17 cellular contexts compared by ENCODE assay signal in genomic region chr6:38302081-38302480, GRCh38.
DNase-seq lines count a peak whose midpoint lies in the region; ATAC-seq, FAIRE-seq and TF ChIP-seq lines count a peak whose summit lies in the region.
"Had no signal": no experiment of that assay in that cellular context is flagged by ENCODE, and none has a peak within 500 bp of the region (broad histone marks: within the 10 kb centered on the region; RNA-seq: fewer than 3 reads in every experiment).

No MANE protein-coding gene starts in this region.

- H3K4me2 ChIP-seq in mesenchymal stem cell (ENCODE audit: low read length, poor library complexity, severe bottlenecking) = no peak overlapping the region
- no peak overlapping the region for H3K4me2 ChIP-seq in MM.1S (ENCODE audit: low read depth, low read length)

- no peak overlapping the region for H2BK15ac ChIP-seq in mesenchymal stem cell (ENCODE audit: low read depth, poor library complexity, severe bottlenecking)

- no peaks in the 10 kb centered on the region for H4K20me1 ChIP-seq in MM.1S (ENCODE audit: insufficient read depth, low read length)

- no peak overlapping the region for H4K8ac ChIP-seq in mesenchymal stem cell (ENCODE audit: low read length)

- intact Hi-C loops in Right ventricle myocardium superior (cut with DNase I) = no loop called here

- no peak overlapping the region for H2AK5ac ChIP-seq in mesenchymal stem cell (ENCODE audit: low read length, severe bottlenecking)

- H3K27ac ChIP-seq in mesenchymal stem cell (ENCODE audit: low read length, poor library complexity, severe bottlenecking) = no peak overlapping the region
- H3K27ac ChIP-seq in MM.1S (ENCODE audit: low read length) = no peak overlapping the region
- H3K27ac ChIP-seq: RWPE1 had no signal

- DNase-seq in GM12891 (ENCODE audit: insufficient read length, low spot score) = no peak
- peak; percentile 12 for DNase-seq in LHCN-M2 (ENCODE audit: low read depth)
- DNase-seq in bronchial epithelial cell (ENCODE audit: low read depth) = peak; percentile 10
- DNase-seq in mesenchymal stem cell = peak; percentile 28
- DNase-seq in NOMO-1 (lab: John Stamatoyannopoulos, UW; ENCODE audit: unreplicated experiment in 2 of 2) = no peak
- no peak for DNase-seq in Right ventricle myocardium superior
- no peak for DNase-seq in H4 (ENCODE audit: low spot score)
- DNase-seq in MM.1S = no peak
- DNase-seq: 8988T, DMS79 treated with DMSO at 0.1 percent for 48 hours, GOT3, NCI-H1105 treated with DMSO at 0.1 percent for 48 hours, NCI-H1694 treated with DMSO at 0.1 percent for 48 hours, NCI-H2107, NCI-H510A treated with DMSO at 0.1 percent for 48 hours, NCI-H774 had no signal

- no peak overlapping the region for H3K18ac ChIP-seq in mesenchymal stem cell (ENCODE audit: low read depth in 1 of 2, low read length in 2 of 2)

- H2BK12ac ChIP-seq in mesenchymal stem cell (ENCODE audit: low read length in 2 of 2) = no peak overlapping the region

- H3K14ac ChIP-seq in mesenchymal stem cell (ENCODE audit: low read length in 2 of 2) = no peak overlapping the region

- no peak overlapping the region for H3K23ac ChIP-seq in mesenchymal stem cell (ENCODE audit: low read length in 2 of 2)

- no peaks in the 10 kb centered on the region for H3K4me1 ChIP-seq in mesenchymal stem cell (ENCODE audit: control insufficient read depth, insufficient read depth, low read depth, low read length)
- peaks cover 5% of the 10 kb centered on the region for H3K4me1 ChIP-seq in MM.1S (ENCODE audit: low read length)

- H3K36me3 ChIP-seq in bronchial epithelial cell (ENCODE audit: control insufficient read depth, insufficient read depth, low read length) = no peaks in the 10 kb centered on the region
- H3K36me3 ChIP-seq in mesenchymal stem cell (ENCODE audit: control insufficient read depth in 1 of 2, insufficient read depth in 2 of 2, low read depth in 1 of 2, low read length in 2 of 2) = no peaks in the 10 kb centered on the region
- no peaks in the 10 kb centered on the region for H3K36me3 ChIP-seq in MM.1S (replicated peaks; ENCODE audit: insufficient read depth, low read length)

- TF ChIP-seq CTCF in bronchial epithelial cell (IDR thresholded peaks at IDR 0.05; ENCODE audit: insufficient read depth, low read length, severe bottlenecking) (no peak), MM.1S (IDR thresholded peaks at IDR 0.05; ENCODE audit: low read length) (no peak)

- H2AFZ ChIP-seq in mesenchymal stem cell (ENCODE audit: low read depth, low read length) (no peak overlapping the region), MM.1S (ENCODE audit: low read length) (no peak overlapping the region)

- H3K79me2 ChIP-seq in MM.1S (ENCODE audit: low read length) = no peaks in the 10 kb centered on the region

- no peak overlapping the region for H3K4ac ChIP-seq in mesenchymal stem cell (ENCODE audit: low read depth in 1 of 2, low read length in 2 of 2)

- no peaks in the 10 kb centered on the region for H3K79me1 ChIP-seq in mesenchymal stem cell (replicated peaks; ENCODE audit: low read length, poor library complexity, severe bottlenecking)

- 98% methylated on average over 1 of the region's 1 CpG for whole genome bisulfite sequencing in mesenchymal stem cell

- no peaks in the 10 kb centered on the region for H3K27me3 ChIP-seq in bronchial epithelial cell (ENCODE audit: control insufficient read depth, insufficient read depth, low read length)
- H3K27me3 ChIP-seq in mesenchymal stem cell (ENCODE audit: control insufficient read depth in 1 of 2, insufficient read depth in 1 of 2, low read length in 2 of 2) = no peaks in the 10 kb centered on the region
- no peaks in the 10 kb centered on the region for H3K27me3 ChIP-seq in MM.1S (replicated peaks; ENCODE audit: insufficient read depth, low read length)

- H3K9ac ChIP-seq in mesenchymal stem cell (ENCODE audit: low read length) (no peak overlapping the region), MM.1S (ENCODE audit: low read length) (no peak overlapping the region)

- H3F3A ChIP-seq in MM.1S (ENCODE audit: insufficient read depth, low read length) = no peaks in the 10 kb centered on the region

- no peaks in the 10 kb centered on the region for H3K9me2 ChIP-seq in MM.1S (replicated peaks; ENCODE audit: insufficient read depth, low read length)

- H2BK120ac ChIP-seq in mesenchymal stem cell (ENCODE audit: low read depth, low read length) = no peak overlapping the region

- FAIRE-seq in GM12891 (lab: Jason Lieb, UNC) (peak; percentile 9), bronchial epithelial cell (lab: Jason Lieb, UNC) (no peak)

- TF ChIP-seq POLR2A in GM12891 (IDR thresholded peaks at IDR 0.05; ENCODE audit: low read depth, low read length) = no peak

- no peak overlapping the region for H4K91ac ChIP-seq in mesenchymal stem cell (ENCODE audit: low read length)

- no peak overlapping the region for H2BK5ac ChIP-seq in mesenchymal stem cell (ENCODE audit: low read depth, low read length, poor library complexity, severe bottlenecking)

- H3K4me3 ChIP-seq in bronchial epithelial cell (ENCODE audit: low read depth, low read length) (no peak overlapping the region), mesenchymal stem cell (ENCODE audit: insufficient read depth in 1 of 2, low read depth in 1 of 2, low read length in 2 of 2) (no peak overlapping the region), MM.1S (ENCODE audit: low read length) (no peak overlapping the region)

- H3K9me3 ChIP-seq in mesenchymal stem cell (ENCODE audit: control insufficient read depth, low read length) (no peaks in the 10 kb centered on the region), MM.1S (replicated peaks; ENCODE audit: insufficient read depth, low read length) (no peaks in the 10 kb centered on the region)

- no peak for ATAC-seq in Right ventricle myocardium superior (ENCODE audit: poor library complexity)

TF ChIP-seq in GM12891, 5 proteins besides CTCF, POLR2A, EP300 and RAD21:
- TF ChIP-seq POLR2AphosphoS5 (IDR thresholded peaks at IDR 0.05; ENCODE audit: low read depth, low read length) (no peak), POU2F2 (IDR thresholded peaks at IDR 0.05; ENCODE audit: low read depth, low read length) (no peak), TAF1 (IDR thresholded peaks at IDR 0.05; ENCODE audit: low read depth, low read length) (no peak), SPI1 (IDR thresholded peaks at IDR 0.05; ENCODE audit: low read depth, low read length) (no peak), PAX5 (IDR thresholded peaks at IDR 0.05; ENCODE audit: insufficient read depth, low read length, severe bottlenecking) (no peak)

Comparison
In these comparisons a context has a peak if more than half of its experiments do, and no peak if none do; other contexts are left out.
1. DNase-seq: peak in LHCN-M2 (single experiment), bronchial epithelial cell (single experiment) and mesenchymal stem cell (single experiment); none in GM12891 (single experiment), NOMO-1 (0 of 2), Right ventricle myocardium superior (single experiment), H4 (single experiment) and MM.1S (single experiment).